Comparison of ENCODE assay signal across 8 cellular contexts in genomic region chr4:88672987-88673386, GRCh38. TPM values are rescaled to one million over a fixed set of nuclear protein-coding genes. Genes with fewer than 3 reads are reported as not detected.
DNase-seq lines count a peak whose midpoint lies in the region; ATAC-seq lines count a peak whose summit lies in the region.

No MANE protein-coding gene starts in this region.

- H3K27me3 Mint-ChIP-seq in activated CD4-positive, alpha-beta memory T cell treated with anti-CD3 and anti-CD28 coated beads for 36 hours: no peaks in the 10 kb centered on the region
- H3K27me3 Mint-ChIP-seq in activated CD4-positive, alpha-beta memory T cell treated with anti-CD3 and anti-CD28 coated beads, Interleukin-2, amount 10 ng/mL, durations not matched to agents 7 days and 5 days: no peaks in the 10 kb centered on the region
- no peaks in the 10 kb centered on the region for H3K27me3 Mint-ChIP-seq in central memory CD8-positive, alpha-beta T cell
- H3K27me3 Mint-ChIP-seq in naive thymus-derived CD8-positive, alpha-beta T cell: no peaks in the 10 kb centered on the region

- no peaks in the 10 kb centered on the region for H3K9me3 ChIP-seq in HAP-1

- DNase-seq in activated CD4-positive, alpha-beta memory T cell treated with anti-CD3 and anti-CD28 coated beads for 36 hours: peak; percentile 39
- no peak for DNase-seq in activated CD4-positive, alpha-beta memory T cell treated with anti-CD3 and anti-CD28 coated beads, Interleukin-2, amount 10 ng/mL, durations not matched to agents 7 days and 5 days
- DNase-seq in HAP-1 (ENCODE audit: low spot score in 2 of 2) (peak; percentile 50 to 68), OCI-M1 (lab: John Stamatoyannopoulos, UW) (peak; percentile 73), HuH-7.5 (ENCODE audit: low spot score) (no peak)
- DNase-seq in central memory CD8-positive, alpha-beta T cell (ENCODE audit: low spot score in 2 of 2): no peak
- DNase-seq in naive thymus-derived CD8-positive, alpha-beta T cell: peak in 6 of 10 donors; percentile 5 to 37 (median 20)

- peak; percentile 46 for ATAC-seq in central memory CD8-positive, alpha-beta T cell (replicated peaks; ENCODE audit: extremely low read depth, poor library complexity, severe bottlenecking)
- peak; percentile 67 to 73 for ATAC-seq in naive thymus-derived CD8-positive, alpha-beta T cell
- ATAC-seq in HG03025 (IDR thresholded peaks at IDR 0.05; ENCODE audit: low FRiP score, unreplicated experiment): no peak

- H3K4me3 ChIP-seq in HAP-1: no peak overlapping the region

- CTCF ChIA-PET in activated CD4-positive, alpha-beta memory T cell treated with anti-CD3 and anti-CD28 coated beads for 36 hours (lab: Charles Lee): interaction anchor here (0.8 to 1.5 kb wide), 14 partner anchors 10 to 439 kb away, joined by 3 to 6 read pairs (median 3); no protein-coding TSS in a partner anchor
- CTCF ChIA-PET in activated CD4-positive, alpha-beta memory T cell treated with anti-CD3 and anti-CD28 coated beads, Interleukin-2, amount 10 ng/mL, durations not matched to agents 7 days and 5 days (lab: Charles Lee): interaction anchor here (0.8 to 1.5 kb wide), 3 partner anchors 8 to 41 kb away, joined by 3 to 4 read pairs (median 3); no protein-coding TSS in a partner anchor

- intact Hi-C loops in activated CD4-positive, alpha-beta memory T cell treated with anti-CD3 and anti-CD28 coated beads for 36 hours (cut with micrococcal nuclease): loop anchor here (2.0 kb wide), 1 partner anchor 120 kb away; no protein-coding TSS in a partner anchor

- POLR2A ChIA-PET in activated CD4-positive, alpha-beta memory T cell treated with anti-CD3 and anti-CD28 coated beads for 36 hours (lab: Charles Lee): no interaction called here
- POLR2A ChIA-PET in activated CD4-positive, alpha-beta memory T cell treated with anti-CD3 and anti-CD28 coated beads, Interleukin-2, amount 10 ng/mL, durations not matched to agents 7 days and 5 days (lab: Charles Lee): no interaction called here
- POLR2A ChIA-PET in naive thymus-derived CD8-positive, alpha-beta T cell (lab: Charles Lee): no interaction called here

- no peak overlapping the region for H3K27ac Mint-ChIP-seq in activated CD4-positive, alpha-beta memory T cell treated with anti-CD3 and anti-CD28 coated beads for 36 hours
- no peak overlapping the region for H3K27ac Mint-ChIP-seq in activated CD4-positive, alpha-beta memory T cell treated with anti-CD3 and anti-CD28 coated beads, Interleukin-2, amount 10 ng/mL, durations not matched to agents 7 days and 5 days
- H3K27ac Mint-ChIP-seq in central memory CD8-positive, alpha-beta T cell (ENCODE audit: low read depth): peak overlapping the region; percentile 59
- peak overlapping the region in 4 of 10 donors; percentile 22 to 40 (median 38) for H3K27ac Mint-ChIP-seq in naive thymus-derived CD8-positive, alpha-beta T cell

- H3K4me1 ChIP-seq in HAP-1: no peaks in the 10 kb centered on the region; the same call in 1 of the 2 replicates

- H3K36me3 ChIP-seq in HAP-1 (replicated peaks): no peaks in the 10 kb centered on the region

- no peak overlapping the region for H3K4me3 Mint-ChIP-seq in activated CD4-positive, alpha-beta memory T cell treated with anti-CD3 and anti-CD28 coated beads for 36 hours
- no peak overlapping the region for H3K4me3 Mint-ChIP-seq in activated CD4-positive, alpha-beta memory T cell treated with anti-CD3 and anti-CD28 coated beads, Interleukin-2, amount 10 ng/mL, durations not matched to agents 7 days and 5 days
- H3K4me3 Mint-ChIP-seq in central memory CD8-positive, alpha-beta T cell: no peak overlapping the region
- no peak overlapping the region for H3K4me3 Mint-ChIP-seq in naive thymus-derived CD8-positive, alpha-beta T cell

- no peaks in the 10 kb centered on the region for H3K27me3 ChIP-seq in HAP-1 (ENCODE audit: low read depth)

- H3K36me3 Mint-ChIP-seq in activated CD4-positive, alpha-beta memory T cell treated with anti-CD3 and anti-CD28 coated beads for 36 hours: peaks cover 9% of the 10 kb centered on the region
- H3K36me3 Mint-ChIP-seq in activated CD4-positive, alpha-beta memory T cell treated with anti-CD3 and anti-CD28 coated beads, Interleukin-2, amount 10 ng/mL, durations not matched to agents 7 days and 5 days (ENCODE audit: low read depth): peaks cover 19% of the 10 kb centered on the region
- peaks cover 31% of the 10 kb centered on the region for H3K36me3 Mint-ChIP-seq in central memory CD8-positive, alpha-beta T cell (ENCODE audit: insufficient read depth)
- peaks cover under 1 to 76% (median 37%) of the 10 kb centered on the region in 3 donors for H3K36me3 Mint-ChIP-seq in naive thymus-derived CD8-positive, alpha-beta T cell

- in situ Hi-C loops in HAP-1 (cut with MboI; ENCODE audit: low sequenced_read_pairs): no loop called here

- H3K4me1 Mint-ChIP-seq in activated CD4-positive, alpha-beta memory T cell treated with anti-CD3 and anti-CD28 coated beads for 36 hours (ENCODE audit: low read depth): peaks cover 6% of the 10 kb centered on the region
- H3K4me1 Mint-ChIP-seq in activated CD4-positive, alpha-beta memory T cell treated with anti-CD3 and anti-CD28 coated beads, Interleukin-2, amount 10 ng/mL, durations not matched to agents 7 days and 5 days: peaks cover 2% of the 10 kb centered on the region
- H3K4me1 Mint-ChIP-seq in central memory CD8-positive, alpha-beta T cell: no peaks in the 10 kb centered on the region
- peaks cover 0 to 6% (median under 1%) of the 10 kb centered on the region in 4 donors for H3K4me1 Mint-ChIP-seq in naive thymus-derived CD8-positive, alpha-beta T cell

- H3K9me3 Mint-ChIP-seq in activated CD4-positive, alpha-beta memory T cell treated with anti-CD3 and anti-CD28 coated beads for 36 hours: no peaks in the 10 kb centered on the region
- no peaks in the 10 kb centered on the region for H3K9me3 Mint-ChIP-seq in activated CD4-positive, alpha-beta memory T cell treated with anti-CD3 and anti-CD28 coated beads, Interleukin-2, amount 10 ng/mL, durations not matched to agents 7 days and 5 days
- H3K9me3 Mint-ChIP-seq in central memory CD8-positive, alpha-beta T cell: no peaks in the 10 kb centered on the region
- no peaks in the 10 kb centered on the region for H3K9me3 Mint-ChIP-seq in naive thymus-derived CD8-positive, alpha-beta T cell

RNA-seq across cellular contexts. Expression of gene NAP1L5, which starts 24.6 kb away (rescaled TPM):
- total RNA-seq in activated CD4-positive, alpha-beta memory T cell treated with anti-CD3 and anti-CD28 coated beads for 36 hours: 1 to 10 TPM; 3.7 to 4.8 TPM
- 1 to 10 TPM; 4.7 to 5.4 TPM for total RNA-seq in activated CD4-positive, alpha-beta memory T cell treated with anti-CD3 and anti-CD28 coated beads, Interleukin-2, amount 10 ng/mL, durations not matched to agents 7 days and 5 days
- total RNA-seq in naive thymus-derived CD8-positive, alpha-beta T cell: 1 to 10 TPM; 1.4 to 2.0 TPM
- 1 to 10 TPM; 2.2 to 4.3 (median 2.5) TPM for polyA plus RNA-seq in naive thymus-derived CD8-positive, alpha-beta T cell

Comparison
In these comparisons a context has a peak if more than half of its experiments do, and no peak if none do; other contexts are left out.
1. DNase-seq: peak in activated CD4-positive, alpha-beta memory T cell treated with anti-CD3 and anti-CD28 coated beads for 36 hours (single experiment), HAP-1 (2 of 2), OCI-M1 (single experiment) and naive thymus-derived CD8-positive, alpha-beta T cell (6 of 10); none in activated CD4-positive, alpha-beta memory T cell treated with anti-CD3 and anti-CD28 coated beads, Interleukin-2, amount 10 ng/mL, durations not matched to agents 7 days and 5 days (single experiment), central memory CD8-positive, alpha-beta T cell (0 of 2) and HuH-7.5 (single experiment).